13 cellular contexts compared by ENCODE assay signal in genomic region chr5:76701298-76701697, GRCh38. TPM values are rescaled to one million over a fixed set of nuclear protein-coding genes. Genes with fewer than 3 reads are reported as not detected.
A peak's percentile ranks its signal among the peaks of the same experiment; 100 is the strongest.
DNase-seq lines count a peak whose midpoint lies in the region; ATAC-seq, FAIRE-seq and TF ChIP-seq lines count a peak whose summit lies in the region.
"Had no signal": no experiment of that assay in that cellular context is flagged by ENCODE, and none has a peak within 500 bp of the region (broad histone marks: within the 10 kb centered on the region; RNA-seq: fewer than 3 reads in every experiment).

No MANE protein-coding gene starts in this region.

- no TSS peak for BruUV-seq in HepG2 (replicated peaks; lab: Mats Ljungman, UMichigan)

- no peak overlapping the region for H3K27ac ChIP-seq in HepG2 (ENCODE audit: extremely low read length, insufficient read depth, low read length)
- H3K27ac ChIP-seq: pancreas had no signal

- TF ChIP-seq EP300 in HepG2 (IDR thresholded peaks at IDR 0.05; ENCODE audit: low read depth in 2 of 2, low read length in 2 of 2) = no peak
- no peak for TF ChIP-seq EP300 in HepG2 (CRISPR knock-in tag; IDR thresholded peaks at IDR 0.05; ENCODE audit: borderline replicate concordance)

- peaks cover 10% of the 10 kb centered on the region for H3K36me3 Mint-ChIP-seq in T-helper 17 cell (ENCODE audit: low read depth)

- CTCF ChIA-PET in HepG2 (lab: Yijun Ruan, JAX; ENCODE audit: low intra/inter-chr PET ratio, low total read pairs) = no interaction called here

- peak; percentile 42 for DNase-seq in AG08396 (ENCODE audit: low spot score)
- peak; percentile 71 for DNase-seq in MV-4-11 (lab: John Stamatoyannopoulos, UW)
- peak; percentile 91 to 93 for DNase-seq in cardiac fibroblast (ENCODE audit: low read depth in 2 of 2)
- DNase-seq in HepG2 (ENCODE audit: low spot score) = peak; percentile 28
- no peak for DNase-seq in activated CD4-positive, alpha-beta T cell treated with anti-CD3 and anti-CD28 coated beads, Interleukin-2, amount 50 U/mL, for 4 hours
- DNase-seq in cerebellar nuclear complex (lab: John Stamatoyannopoulos, UW) = no peak
- no peak for DNase-seq in T-helper 17 cell
- no peak for DNase-seq in activated effector memory CD4-positive, alpha-beta T cell treated with Interleukin-2 at 50 U/mL for 16 hours
- DNase-seq: activated naive CD8-positive, alpha-beta T cell treated with anti-CD3 and anti-CD28 coated beads, Interleukin-2, amount 10 ng/mL, durations not matched to agents 7 days and 5 days; NCI-H1694 treated with DMSO at 0.1 percent for 48 hours; pancreas; substantia nigra; T-helper 9 cell had no signal

- H3K36me3 ChIP-seq in HepG2 (replicated peaks in 1 of 2; ENCODE audit: control insufficient read depth in 1 of 2, insufficient read depth in 2 of 2, low read length in 2 of 2) = peaks cover 10 to 41% of the 10 kb centered on the region in 2 experiments

- no peak overlapping the region for H3K4me2 ChIP-seq in HepG2 (ENCODE audit: low read depth, low read length)

- no peak overlapping the region for H2AFZ ChIP-seq in HepG2 (ENCODE audit: low read length)

- H4K20me1 ChIP-seq in HepG2 (ENCODE audit: insufficient read depth, low read length) = no peaks in the 10 kb centered on the region

- peaks cover 2% of the 10 kb centered on the region for H3K4me1 Mint-ChIP-seq in T-helper 17 cell
- H3K4me1 Mint-ChIP-seq: activated naive CD8-positive, alpha-beta T cell treated with anti-CD3 and anti-CD28 coated beads, Interleukin-2, amount 10 ng/mL, durations not matched to agents 7 days and 5 days had no signal

- no peak for TF ChIP-seq RAD21 in HepG2 (CRISPR knock-in tag; IDR thresholded peaks at IDR 0.05)

- no peak; the same call in 2 of the 3 replicates for ATAC-seq in HepG2
- ATAC-seq in T-helper 17 cell = no peak

- 67% methylated on average over 2 of the region's 2 CpGs for WGBS in HepG2 (ENCODE audit: low lambda C conversion rate)

- no peak overlapping the region for H3K4me3 Mint-ChIP-seq in T-helper 17 cell
- H3K4me3 Mint-ChIP-seq: activated naive CD8-positive, alpha-beta T cell treated with anti-CD3 and anti-CD28 coated beads, Interleukin-2, amount 10 ng/mL, durations not matched to agents 7 days and 5 days had no signal

- in situ Hi-C loops in HepG2 (cut with HindIII; ENCODE audit: extremely low pct_ligation_motif_present, low pct_unique_long_range_greater_than_20kb) = no loop called here

- H3K9me3 ChIP-seq in HepG2 (ENCODE audit: low read length) (no peaks in the 10 kb centered on the region), T-helper 17 cell (ENCODE audit: control insufficient read depth, low read length, poor library complexity, severe bottlenecking) (no peaks in the 10 kb centered on the region)
- H3K9me3 ChIP-seq: pancreas had no signal

- no peaks in the 10 kb centered on the region for H3K27me3 Mint-ChIP-seq in T-helper 17 cell
- H3K27me3 Mint-ChIP-seq: activated naive CD8-positive, alpha-beta T cell treated with anti-CD3 and anti-CD28 coated beads, Interleukin-2, amount 10 ng/mL, durations not matched to agents 7 days and 5 days had no signal

- no peak for TF ChIP-seq POLR2A in HepG2 (IDR thresholded peaks at IDR 0.05; ENCODE audit: insufficient read depth in 1 of 2, low read depth in 2 of 2, low read length in 2 of 2)

- no peaks in the 10 kb centered on the region for H3K27me3 ChIP-seq in HepG2 (ENCODE audit: control insufficient read depth in 1 of 2, insufficient read depth in 2 of 2, low read length in 2 of 2)
- H3K27me3 ChIP-seq: pancreas had no signal

- intact Hi-C loops in HepG2 (cut with micrococcal nuclease; ENCODE audit: unreplicated experiment) = no loop called here

- no peak overlapping the region for H3K27ac Mint-ChIP-seq in T-helper 17 cell
- H3K27ac Mint-ChIP-seq: activated naive CD8-positive, alpha-beta T cell treated with anti-CD3 and anti-CD28 coated beads, Interleukin-2, amount 10 ng/mL, durations not matched to agents 7 days and 5 days had no signal

- no peak overlapping the region for H3K4me3 ChIP-seq in cardiac fibroblast (replicated peaks in 1 of 2; ENCODE audit: low read depth in 2 of 2, low read length in 2 of 2)
- no peak overlapping the region for H3K4me3 ChIP-seq in HepG2 (replicated peaks in 1 of 3; ENCODE audit: insufficient read depth in 1 of 3, low read depth in 2 of 3, low read length in 3 of 3)
- H3K4me3 ChIP-seq: pancreas had no signal

- no peak for FAIRE-seq in HepG2 (lab: Jason Lieb, UNC)
- FAIRE-seq: pancreas had no signal

- TF ChIP-seq CTCF in cardiac fibroblast (IDR thresholded peaks at IDR 0.05; ENCODE audit: low read depth, low read length) (no peak), HepG2 (CRISPR knock-in tag; IDR thresholded peaks at IDR 0.05) (no peak)

- no peaks in the 10 kb centered on the region for H3K4me1 ChIP-seq in HepG2 (ENCODE audit: insufficient read depth, low read length)
- H3K4me1 ChIP-seq: pancreas had no signal

- no peak overlapping the region for H3K9ac ChIP-seq in HepG2 (ENCODE audit: insufficient read depth, low read depth, low read length)

- H3K79me2 ChIP-seq in HepG2 (ENCODE audit: insufficient read depth, low read length) = no peaks in the 10 kb centered on the region

- POLR2A ChIA-PET in HepG2 (lab: Yijun Ruan, JAX) = no interaction called here

TF ChIP-seq in HepG2, 621 proteins besides CTCF, POLR2A, EP300 and RAD21:
- peak; percentile 79 for TF ChIP-seq CEBPB (IDR thresholded peaks at IDR 0.05; ENCODE audit: borderline replicate concordance, low read depth, low read length)
- TF ChIP-seq CEBPG (CRISPR knock-in tag; IDR thresholded peaks at IDR 0.05) = 0 out of 2 replicates have a peak, but pooled peaks have one; percentile 22
- peak; percentile 80 for TF ChIP-seq FOSL2 (CRISPR knock-in tag; IDR thresholded peaks at IDR 0.05)
- no peak for TF ChIP-seq EEA1 (CRISPR knock-in tag; IDR thresholded peaks at IDR 0.05; ENCODE audit: borderline replicate concordance)

RNA-seq across cellular contexts. Expression of gene F2R, which starts 14.6 kb away (rescaled TPM):
- 4.6 and 8.3 TPM in 2 replicates for total RNA-seq in HepG2 (2016; rRNA removed; fragmentation: Illumina TruSeq; extraction: Trizol)
- 0.40 and 0.97 TPM in 2 replicates for total RNA-seq in HepG2 (2016; cell fraction: cytosol; rRNA removed; fragmentation: Illumina TruSeq; extraction: Trizol; ENCODE audit: low read depth)
- total RNA-seq in HepG2 (2016; cell fraction: insoluble cytoplasmic fraction; rRNA removed; fragmentation: Illumina TruSeq; extraction: Trizol) = 5.0 and 8.5 TPM in 2 replicates
- 3.6 and 3.7 TPM in 2 replicates for total RNA-seq in HepG2 (2016; cell fraction: membrane; rRNA removed; fragmentation: Illumina TruSeq; extraction: Trizol)
- total RNA-seq in HepG2 (2016; cell fraction: nucleus; rRNA removed; fragmentation: Illumina TruSeq; extraction: Trizol) = 9.1 and 9.6 TPM in 2 replicates
- polyA plus RNA-seq in HepG2 (2011; rRNA removed) = 12.3 and 13.6 TPM in 2 replicates
- 10.7 and 16.3 TPM in 2 replicates for polyA plus RNA-seq in HepG2 (2011; cell fraction: cytosol; rRNA removed)
- polyA plus RNA-seq in HepG2 (2011; cell fraction: nucleus; rRNA removed) = 2.4 and 3.8 TPM in 2 replicates
- polyA plus RNA-seq in HepG2 (2012) = 5.7 and 5.9 TPM in 2 replicates
- polyA plus RNA-seq in HepG2 (2016; cell fraction: cytosol; fragmentation: Illumina TruSeq; extraction: Trizol; ENCODE audit: low read depth) = 0.66 and 0.90 TPM in 2 replicates
- polyA plus RNA-seq in HepG2 (2016; cell fraction: insoluble cytoplasmic fraction; fragmentation: Illumina TruSeq; extraction: Trizol; ENCODE audit: low read depth) = 5.5 and 5.8 TPM in 2 replicates
- polyA plus RNA-seq in HepG2 (2016; cell fraction: membrane; fragmentation: Illumina TruSeq; extraction: Trizol; ENCODE audit: low read depth) = 1.6 and 2.1 TPM in 2 replicates
- 10.9 and 12.9 TPM in 2 replicates for polyA plus RNA-seq in HepG2 (2016; cell fraction: nucleus; fragmentation: Illumina TruSeq; extraction: Trizol; ENCODE audit: insufficient read depth, low read depth)
- 1.3 and 28.5 TPM in 2 replicates for polyA minus RNA-seq in HepG2 (2011; rRNA and poly(A)+ RNA removed; ENCODE audit: low replicate concordance)
- polyA minus RNA-seq in HepG2 (2011; cell fraction: cytosol; rRNA and poly(A)+ RNA removed) = 8.1 and 10.8 TPM in 2 replicates
- 4.8 and 6.0 TPM in 2 replicates for polyA minus RNA-seq in HepG2 (2011; cell fraction: nucleus; rRNA and poly(A)+ RNA removed)
- 10 to 100 TPM in 1 of 2 donors, 1 to 10 TPM in 1; 3.6 to 20.4 TPM for total RNA-seq in T-helper 17 cell

Comparison
In these comparisons a context has a peak if more than half of its experiments do, and no peak if none do; other contexts are left out.
1. DNase-seq: peak in AG08396 (single experiment), MV-4-11 (single experiment), cardiac fibroblast (2 of 2) and HepG2 (single experiment); none in activated CD4-positive, alpha-beta T cell treated with anti-CD3 and anti-CD28 coated beads, Interleukin-2, amount 50 U/mL, for 4 hours (0 of 2), cerebellar nuclear complex (0 of 2), T-helper 17 cell (0 of 3) and activated effector memory CD4-positive, alpha-beta T cell treated with Interleukin-2 at 50 U/mL for 16 hours (single experiment).